ENCODE assay signal across 8 cellular contexts in the genomic region with DNA sequence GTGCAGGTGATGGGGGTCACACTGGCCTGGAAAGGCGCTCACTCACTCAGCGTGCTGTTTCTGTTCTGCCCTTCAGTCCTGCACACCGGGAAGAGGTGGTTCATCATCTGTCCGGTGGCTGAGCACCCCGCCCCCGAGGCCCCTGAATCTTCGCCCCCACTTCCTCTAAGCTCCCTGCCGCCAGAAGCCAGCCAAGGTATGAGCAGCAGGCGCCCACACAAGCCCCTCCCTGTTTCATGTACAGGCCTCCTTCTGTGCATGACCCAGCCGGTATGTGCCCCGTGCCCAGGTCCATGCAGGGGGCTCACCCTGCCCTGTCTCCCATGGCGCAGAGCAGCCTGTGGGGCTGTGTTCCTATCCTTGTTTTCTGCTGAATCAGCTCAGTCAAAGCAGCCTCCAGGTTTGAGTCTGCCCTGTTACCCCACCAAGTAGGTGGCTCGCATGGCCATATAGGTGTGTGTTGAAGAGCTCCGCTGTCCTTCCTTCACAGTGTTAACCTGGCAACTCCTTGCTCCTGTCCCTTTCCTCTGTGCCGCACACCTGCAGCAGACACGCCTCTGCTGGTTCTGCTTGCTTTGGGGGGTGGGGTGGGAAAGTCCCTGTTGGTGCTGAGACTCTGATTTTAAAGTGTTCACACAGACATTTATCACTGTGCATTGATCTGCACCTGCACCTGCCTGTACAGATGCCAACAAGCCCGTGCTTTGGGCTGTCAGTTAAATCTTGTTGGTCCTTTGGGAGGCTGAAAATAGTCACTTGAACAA.
DNase-seq lines count a peak whose midpoint lies in the region; ATAC-seq and TF ChIP-seq lines count a peak whose summit lies in the region.

No MANE protein-coding gene starts in this region.

- peaks cover 17% of the 10 kb centered on the region for H3K27me3 Mint-ChIP-seq in activated CD4-positive, alpha-beta T cell treated with anti-CD3 and anti-CD28 coated beads, Interleukin-2, amount 10 ng/mL, durations not matched to agents 24 days and 14 days

- no peak for TF ChIP-seq CTCF in mucosa of descending colon (IDR thresholded peaks at IDR 0.05)

- H3K36me3 Mint-ChIP-seq in activated CD4-positive, alpha-beta T cell treated with anti-CD3 and anti-CD28 coated beads, Interleukin-2, amount 10 ng/mL, durations not matched to agents 24 days and 14 days (ENCODE audit: low read depth), result no peaks in the 10 kb centered on the region

- ATAC-seq in mucosa of descending colon, result peak; percentile 90

- no peak overlapping the region for H3K4me3 Mint-ChIP-seq in activated CD4-positive, alpha-beta T cell treated with anti-CD3 and anti-CD28 coated beads, Interleukin-2, amount 10 ng/mL, durations not matched to agents 24 days and 14 days

- H3K36me3 ChIP-seq in mucosa of descending colon (ENCODE audit: low read depth), result no peaks in the 10 kb centered on the region

- no peaks in the 10 kb centered on the region for H3K9me3 ChIP-seq in mucosa of descending colon

- peak; percentile 94 for DNase-seq in COLO668 (lab: John Stamatoyannopoulos, UW; ENCODE audit: unreplicated experiment)
- peak; percentile 96 for DNase-seq in NCI-H1105 treated with DMSO at 0.1 percent for 48 hours (lab: John Stamatoyannopoulos, UW)
- DNase-seq in activated CD4-positive, alpha-beta T cell treated with anti-CD3 and anti-CD28 coated beads, Interleukin-2, amount 10 ng/mL, durations not matched to agents 24 days and 14 days, result no peak
- DNase-seq in mucosa of descending colon, result peak; percentile 75 to 78 (median 76)
- no peak for DNase-seq in A172 (ENCODE audit: low spot score)
- no peak for DNase-seq in HT-29 (ENCODE audit: low spot score)
- DNase-seq in GDM1 (lab: John Stamatoyannopoulos, UW), result no peak
- no peak for DNase-seq in DMS114 treated with DMSO at 0.1 percent for 48 hours (lab: John Stamatoyannopoulos, UW; ENCODE audit: unreplicated experiment)

- H3K4me3 ChIP-seq in mucosa of descending colon, result no peak overlapping the region

- peaks cover 7% of the 10 kb centered on the region for H3K4me1 Mint-ChIP-seq in activated CD4-positive, alpha-beta T cell treated with anti-CD3 and anti-CD28 coated beads, Interleukin-2, amount 10 ng/mL, durations not matched to agents 24 days and 14 days

- peaks cover 4% of the 10 kb centered on the region for H3K9me3 Mint-ChIP-seq in activated CD4-positive, alpha-beta T cell treated with anti-CD3 and anti-CD28 coated beads, Interleukin-2, amount 10 ng/mL, durations not matched to agents 24 days and 14 days

- H3K27ac Mint-ChIP-seq in activated CD4-positive, alpha-beta T cell treated with anti-CD3 and anti-CD28 coated beads, Interleukin-2, amount 10 ng/mL, durations not matched to agents 24 days and 14 days, result peak overlapping the region; percentile 41

- H3K4me1 ChIP-seq in mucosa of descending colon (ENCODE audit: low read depth), result peaks cover 10% of the 10 kb centered on the region

- intact Hi-C loops in activated CD4-positive, alpha-beta T cell treated with anti-CD3 and anti-CD28 coated beads, Interleukin-2, amount 10 ng/mL, durations not matched to agents 24 days and 14 days (cut with micrococcal nuclease), result no loop called here
- intact Hi-C loops in mucosa of descending colon (cut with DNase I, micrococcal nuclease), result no loop called here

Comparison
In these comparisons a context has a peak if more than half of its experiments do, and no peak if none do; other contexts are left out.
1. DNase-seq: peak in COLO668 (single experiment), NCI-H1105 treated with DMSO at 0.1 percent for 48 hours (single experiment) and mucosa of descending colon (3 of 3); none in activated CD4-positive, alpha-beta T cell treated with anti-CD3 and anti-CD28 coated beads, Interleukin-2, amount 10 ng/mL, durations not matched to agents 24 days and 14 days (single experiment), A172 (single experiment), HT-29 (single experiment), GDM1 (single experiment) and DMS114 treated with DMSO at 0.1 percent for 48 hours (single experiment).